In genomic region chr5:82308416-82308815, GRCh38 we compare ENCODE assay signal across 21 cellular contexts. TPM values are rescaled to one million over a fixed set of nuclear protein-coding genes. Genes with fewer than 3 reads are reported as not detected.
DNase-seq lines count a peak whose midpoint lies in the region; FAIRE-seq and TF ChIP-seq lines count a peak whose summit lies in the region.
"Had no signal": no experiment of that assay in that cellular context is flagged by ENCODE, and none has a peak within 500 bp of the region (broad histone marks: within the 10 kb centered on the region; RNA-seq: fewer than 3 reads in every experiment).

No MANE protein-coding gene starts in this region.

- H3K79me2 ChIP-seq in H1 (ENCODE audit: control insufficient read depth in 1 of 2, insufficient read depth in 2 of 2, low read length in 2 of 2) = no peaks in the 10 kb centered on the region
- H3K79me2 ChIP-seq in hepatocyte = no peaks in the 10 kb centered on the region

- H3K27ac ChIP-seq in HEK293 (ENCODE audit: extremely low read depth, low read depth, low read length) (no peak overlapping the region), H1 (ENCODE audit: low read depth, low read length) (no peak overlapping the region), hepatocyte (peak overlapping the region; percentile 13)
- H3K27ac ChIP-seq: BLaER1, C4-2B, GM23248 had no signal

- H4K5ac ChIP-seq in H1 (ENCODE audit: insufficient read length, low read depth, low read length) = no peak overlapping the region

- intact Hi-C loops in activated CD4-positive, alpha-beta memory T cell treated with anti-CD3 and anti-CD28 coated beads for 36 hours (cut with micrococcal nuclease) = no loop called here

- no peak overlapping the region for H3K4me3 ChIP-seq in HEK293 (ENCODE audit: low read depth, low read length)
- H3K4me3 ChIP-seq in H1 (ENCODE audit: extremely low read depth in 1 of 4, insufficient read depth in 2 of 4, low read depth in 3 of 4, low read length in 4 of 4) = no peak overlapping the region
- no peak overlapping the region for H3K4me3 ChIP-seq in hepatocyte
- H3K4me3 ChIP-seq: BLaER1, GM12878, GM23248 had no signal

- peaks cover 0 to 15% of the 10 kb centered on the region in 2 experiments; a peak in 1 of 3 replicates for H3K36me3 ChIP-seq in HEK293 (ENCODE audit: control insufficient read depth in 2 of 2, insufficient read depth in 1 of 2, low read length in 2 of 2)
- no peaks in the 10 kb centered on the region for H3K36me3 ChIP-seq in H1 (ENCODE audit: control insufficient read depth in 2 of 4, insufficient read depth in 4 of 4, low read length in 3 of 4)
- H3K36me3 ChIP-seq in hepatocyte (replicated peaks; ENCODE audit: insufficient read depth, low read depth) = no peaks in the 10 kb centered on the region
- H3K36me3 ChIP-seq: BLaER1 had no signal

- no peak overlapping the region for H3K56ac ChIP-seq in H1 (replicated peaks; ENCODE audit: insufficient read length, low read depth, low read length)

- no peak overlapping the region for H2BK15ac ChIP-seq in H1 (ENCODE audit: low read length)

- H4K8ac ChIP-seq in H1 (ENCODE audit: extremely low read depth, insufficient read depth, low read length) = no peak overlapping the region

- no peak overlapping the region for H3K4ac ChIP-seq in H1 (replicated peaks; ENCODE audit: insufficient read length, low read depth, low read length)

- H4K20me1 ChIP-seq in H1 (replicated peaks in 1 of 2; ENCODE audit: control insufficient read depth in 1 of 2, insufficient read depth in 2 of 2, low read length in 2 of 2) (no peaks in the 10 kb centered on the region), hepatocyte (ENCODE audit: insufficient read depth, poor library complexity, severe bottlenecking) (no peaks in the 10 kb centered on the region)
- H4K20me1 ChIP-seq: BLaER1 had no signal

- no peak for TF ChIP-seq EP300 in H1 (IDR thresholded peaks at IDR 0.05; ENCODE audit: borderline replicate concordance in 1 of 2, low read depth in 2 of 2, low read length in 2 of 2)

- no peak overlapping the region for H2BK5ac ChIP-seq in H1 (ENCODE audit: low read depth, low read length)

- H3K4me3 Mint-ChIP-seq in activated CD4-positive, alpha-beta memory T cell treated with anti-CD3 and anti-CD28 coated beads for 36 hours = no peak overlapping the region
- H3K4me3 Mint-ChIP-seq in glutamatergic neuron (ENCODE audit: unreplicated experiment) = no peak overlapping the region
- H3K4me3 Mint-ChIP-seq: B cell; CD4-positive, CD25-positive, alpha-beta regulatory T cell; CD8-positive, alpha-beta T cell; H9; HFFc6 had no signal

- no peaks in the 10 kb centered on the region for H3K9me2 ChIP-seq in hepatocyte (replicated peaks; ENCODE audit: insufficient read depth)

- no peak for TF ChIP-seq CTCF in HEK293 (tag by site-specific recombination; IDR thresholded peaks at IDR 0.05)
- no peak for TF ChIP-seq CTCF in H1 (IDR thresholded peaks at IDR 0.05; ENCODE audit: control extremely low read depth in 1 of 3, insufficient read depth in 1 of 3, low read depth in 1 of 3, low read length in 3 of 3)
- no peak for TF ChIP-seq CTCF in hepatocyte (IDR thresholded peaks at IDR 0.05; ENCODE audit: poor library complexity)
- no peak for TF ChIP-seq CTCF in glutamatergic neuron (IDR thresholded peaks at IDR 0.05; ENCODE audit: partially characterized antibody, unreplicated experiment)

- H3K9me3 ChIP-seq in HEK293 (ENCODE audit: control insufficient read depth, insufficient read depth, low read depth, low read length) = no peaks in the 10 kb centered on the region
- H3K9me3 ChIP-seq in H1 (ENCODE audit: insufficient read depth in 2 of 2, low read depth in 1 of 2, low read length in 1 of 2) = peaks cover 2 to 4% of the 10 kb centered on the region in 2 experiments; a peak in 1 of 4 replicates
- no peaks in the 10 kb centered on the region for H3K9me3 ChIP-seq in hepatocyte (ENCODE audit: low read depth)
- H3K9me3 ChIP-seq: Caco-2 had no signal

- CTCF ChIA-PET in HEK293 (lab: Yijun Ruan, JAX) (interaction anchor here (1.2 kb wide), 1 partner anchor 10 kb away, joined by 3 read pairs; no protein-coding TSS in a partner anchor), H1 (lab: Charles Lee; ENCODE audit: partially characterized antibody) (interaction anchor here (1.1 to 2.3 kb wide), 2 partner anchors 42 to 44 kb away, joined by 3 to 9 read pairs; no protein-coding TSS in a partner anchor)
- CTCF ChIA-PET in activated CD4-positive, alpha-beta memory T cell treated with anti-CD3 and anti-CD28 coated beads for 36 hours (lab: Charles Lee) = no interaction called here

- H3K4me2 ChIP-seq in H1 (ENCODE audit: insufficient read depth in 1 of 2, low read depth in 2 of 2, low read length in 2 of 2) = no peak overlapping the region
- H3K4me2 ChIP-seq in hepatocyte = no peak overlapping the region
- H3K4me2 ChIP-seq: BLaER1 had no signal

- H3K27me3 Mint-ChIP-seq in activated CD4-positive, alpha-beta memory T cell treated with anti-CD3 and anti-CD28 coated beads for 36 hours = peaks cover 1% of the 10 kb centered on the region
- H3K27me3 Mint-ChIP-seq in glutamatergic neuron (ENCODE audit: unreplicated experiment) = no peaks in the 10 kb centered on the region
- H3K27me3 Mint-ChIP-seq: B cell; CD4-positive, CD25-positive, alpha-beta regulatory T cell had no signal

- H4K91ac ChIP-seq in H1 (replicated peaks; ENCODE audit: insufficient read length, low read length) = no peak overlapping the region

- H3K36me3 Mint-ChIP-seq in activated CD4-positive, alpha-beta memory T cell treated with anti-CD3 and anti-CD28 coated beads for 36 hours = peaks cover 18% of the 10 kb centered on the region
- peaks cover 12% of the 10 kb centered on the region for H3K36me3 Mint-ChIP-seq in glutamatergic neuron (ENCODE audit: unreplicated experiment)

- WGBS in H1 (ENCODE audit: extremely low coverage in 1 of 2, insufficient coverage in 1 of 2, insufficient read length in 1 of 2, insufficient replicate concordance in 2 of 2, low coverage in 1 of 2, low lambda C conversion rate in 2 of 2, missing lambda C conversion rate in 1 of 2), 2 experiments = 100% methylated on average over 1 of the region's 1 CpG; no CpG with 5 or more reads in 1 of the 2 experiments
- WGBS in hepatocyte (ENCODE audit: low lambda C conversion rate, missing lambda C conversion rate) = 100% methylated on average over 1 of the region's 1 CpG

- H2AK5ac ChIP-seq in H1 (ENCODE audit: low read depth, low read length) = no peak overlapping the region

- no peak overlapping the region for H3K23ac ChIP-seq in H1 (ENCODE audit: insufficient read length)

- peaks cover 5% of the 10 kb centered on the region for H3K9me3 Mint-ChIP-seq in activated CD4-positive, alpha-beta memory T cell treated with anti-CD3 and anti-CD28 coated beads for 36 hours
- H3K9me3 Mint-ChIP-seq in glutamatergic neuron (ENCODE audit: unreplicated experiment) = peaks cover 2% of the 10 kb centered on the region
- H3K9me3 Mint-ChIP-seq: HFFc6 had no signal

- POLR2A ChIA-PET in HEK293 (lab: Yijun Ruan, JAX) (interaction anchor here (1.5 kb wide), 1 partner anchor 30 kb away, joined by 3 read pairs; the partner anchor contains the start of gene RPS23), H1 (lab: Charles Lee; ENCODE audit: partially characterized antibody) (no interaction called here)
- POLR2A ChIA-PET in activated CD4-positive, alpha-beta memory T cell treated with anti-CD3 and anti-CD28 coated beads for 36 hours (lab: Charles Lee) = no interaction called here

- H3K27me3 ChIP-seq in H1 (replicated peaks in 1 of 4; ENCODE audit: control insufficient read depth in 3 of 4, extremely low read depth in 1 of 4, insufficient read depth in 3 of 4, low read length in 3 of 4) = no peaks in the 10 kb centered on the region
- H3K27me3 ChIP-seq in hepatocyte = no peaks in the 10 kb centered on the region
- H3K27me3 ChIP-seq: BLaER1 had no signal

- no peak overlapping the region for H3K14ac ChIP-seq in H1 (ENCODE audit: insufficient read length)

- H3K4me1 ChIP-seq in HEK293 (ENCODE audit: control insufficient read depth, insufficient read depth, low read length) (peaks cover 9% of the 10 kb centered on the region), H1 (replicated peaks in 1 of 4; ENCODE audit: control insufficient read depth in 3 of 4, insufficient read depth in 4 of 4, low read length in 3 of 4) (peaks cover 0 to 5% (median 0%) of the 10 kb centered on the region in 4 experiments; a peak in 3 of 7 replicates), hepatocyte (ENCODE audit: insufficient read depth) (peaks cover 10% of the 10 kb centered on the region)
- H3K4me1 ChIP-seq: BLaER1, Caco-2 had no signal

- no peaks in the 10 kb centered on the region for H3K23me2 ChIP-seq in H1 (ENCODE audit: low read depth, low read length)

- no peak overlapping the region for H2AFZ ChIP-seq in H1 (ENCODE audit: low read length)
- no peak overlapping the region for H2AFZ ChIP-seq in hepatocyte

- no peak overlapping the region for H3K18ac ChIP-seq in H1 (ENCODE audit: extremely low read depth, low read length)

- TF ChIP-seq POLR2A in H1 (IDR thresholded peaks at IDR 0.05; ENCODE audit: control extremely low read depth in 1 of 2, low read depth in 2 of 2, low read length in 2 of 2) = no peak

- H3K79me1 ChIP-seq in H1 (ENCODE audit: low read depth, low read length) = no peaks in the 10 kb centered on the region

- no peak overlapping the region for H2BK120ac ChIP-seq in H1 (replicated peaks; ENCODE audit: low read depth, low read length)

- TF ChIP-seq RAD21 in H1 (IDR thresholded peaks at IDR 0.05 in 1 of 2, conservative IDR thresholded peaks at IDR 0.05 in 1 of 2; ENCODE audit: low read depth in 2 of 2, low read length in 2 of 2) = no peak

- no peak for DNase-seq in H1 (ENCODE audit: low read depth in 1 of 2, low spot score in 2 of 2)
- no peak for DNase-seq in hepatocyte (ENCODE audit: low spot score)
- DNase-seq in NOMO-1 treated with dmso at 0.1 percent for 144 hours (lab: John Stamatoyannopoulos, UW; ENCODE audit: unreplicated experiment) = no peak
- DNase-seq in activated CD4-positive, alpha-beta memory T cell treated with anti-CD3 and anti-CD28 coated beads for 36 hours = no peak
- DNase-seq in glutamatergic neuron = no peak
- DNase-seq: Caco-2; CD4-positive, CD25-positive, alpha-beta regulatory T cell; CD8-positive, alpha-beta T cell; DMS 273 treated with DMSO at 0.1 percent for 48 hours; DMS79; EL; GDM1; GM23248; H9; HFFc6 had no signal

- no peak overlapping the region for H2BK12ac ChIP-seq in H1 (ENCODE audit: low read depth, low read length)

- H3K9ac ChIP-seq in H1 (replicated peaks in 1 of 4; ENCODE audit: extremely low read depth in 1 of 4, low read depth in 3 of 4, low read length in 3 of 4) = no peak overlapping the region
- H3K9ac ChIP-seq: BLaER1, GM23248 had no signal

- FAIRE-seq in H1 (lab: Jason Lieb, UNC) = no peak
- FAIRE-seq: GM12878, GM19239 had no signal

- no peaks in the 10 kb centered on the region for H3K4me1 Mint-ChIP-seq in activated CD4-positive, alpha-beta memory T cell treated with anti-CD3 and anti-CD28 coated beads for 36 hours (ENCODE audit: low read depth)
- peaks cover 6% of the 10 kb centered on the region for H3K4me1 Mint-ChIP-seq in glutamatergic neuron (ENCODE audit: low read depth, unreplicated experiment)
- H3K4me1 Mint-ChIP-seq: B cell; CD4-positive, CD25-positive, alpha-beta regulatory T cell had no signal

- H3K27ac Mint-ChIP-seq in activated CD4-positive, alpha-beta memory T cell treated with anti-CD3 and anti-CD28 coated beads for 36 hours = no peak overlapping the region
- no peak overlapping the region for H3K27ac Mint-ChIP-seq in glutamatergic neuron (ENCODE audit: unreplicated experiment)
- H3K27ac Mint-ChIP-seq: B cell; CD4-positive, CD25-positive, alpha-beta regulatory T cell; CD8-positive, alpha-beta T cell; H9; HFFc6 had no signal

- no peak overlapping the region for H2BK20ac ChIP-seq in H1 (ENCODE audit: low read length)

RNA-seq across cellular contexts. Expression of gene RPS23, which starts 30.3 kb away (rescaled TPM):
- 2,559 and 2,561 TPM in 2 replicates for total RNA-seq in H1 (2021; fragmentation: NEBNext Ultra II Directional; extraction: Animal tissue kit (Norgen Biotek cat#: 25700))
- polyA plus RNA-seq in H1 (2011; rRNA removed) (2,869 and 4,867 TPM in 2 replicates), hepatocyte (757 and 797 TPM in 2 replicates)
- polyA plus RNA-seq in H1 (2011; cell fraction: cytosol; rRNA removed) = 6,096 TPM
- 1,659 TPM for polyA plus RNA-seq in H1 (2011; cell fraction: nucleus; rRNA removed)
- 4,061 to 6,536 TPM (median 5,485 TPM) in 4 replicates for polyA plus RNA-seq in H1 (2012, experiment 1 of 2)
- 4,122 TPM for polyA plus RNA-seq in H1 (2012, experiment 2 of 2)
- 3,517 TPM for polyA plus RNA-seq in H1 (2013, experiment 1 of 2)
- polyA plus RNA-seq in H1 (2013, experiment 2 of 2) = 3,428 TPM
- polyA minus RNA-seq in H1 (2011; rRNA and poly(A)+ RNA removed) = 1,403 and 1,559 TPM in 2 replicates
- polyA minus RNA-seq in H1 (2011; cell fraction: cytosol; rRNA and poly(A)+ RNA removed) = 652 TPM
- 457 TPM for polyA minus RNA-seq in H1 (2011; cell fraction: nucleus; rRNA and poly(A)+ RNA removed)
- total RNA-seq in hepatocyte (3,018 and 3,452 TPM in 2 replicates), glutamatergic neuron (ENCODE audit: unreplicated experiment) (1,149 TPM)
- 1,000 to 10,000 TPM; 2,621 to 2,722 TPM for total RNA-seq in activated CD4-positive, alpha-beta memory T cell treated with anti-CD3 and anti-CD28 coated beads for 36 hours
